ENCODE assay signal across 31 cellular contexts in genomic region chr16:19297454-19297853, GRCh38. TPM values are rescaled to one million over a fixed set of nuclear protein-coding genes. Genes with fewer than 3 reads are reported as not detected.
"Had no signal": no experiment of that assay in that cellular context is flagged by ENCODE, and none has a peak within 500 bp of the region (broad histone marks: within the 10 kb centered on the region; RNA-seq: fewer than 3 reads in every experiment).

No MANE protein-coding gene starts in this region.

- H3K4me1 ChIP-seq: adrenal gland, ascending aorta, body of pancreas, breast epithelium had no signal

- ATAC-seq: activated naive CD4-positive, alpha-beta T cell treated with anti-CD3 and anti-CD28 coated beads, Interleukin-2, amount 50 U/mL, for 72 hours; activated naive CD8-positive, alpha-beta T cell treated with anti-CD3 and anti-CD28 coated beads, Interleukin-2, amount 50 U/mL, for 24 hours; activated T-cell treated with anti-CD3 and anti-CD28 coated beads, Interleukin-2, amount 50 U/mL, for 4 hours; activated T-cell treated with anti-CD3 and anti-CD28 coated beads, Interleukin-2, amount 50 U/mL, for 72 hours; activated T-helper 17 cell treated with anti-CD3 and anti-CD28 coated beads, Interleukin-2, amount 50 U/mL, for 72 hours; body of pancreas had no signal

- DNase-seq: activated effector memory CD4-positive, alpha-beta T cell treated with anti-CD3 and anti-CD28 coated beads, Interleukin-2, amount 50 U/mL, for 16 hours; activated effector memory CD4-positive, alpha-beta T cell treated with Interleukin-2 at 50 U/mL for 16 hours; activated gamma-delta T cell; activated gamma-delta T cell treated with Interleukin-2 at 50 U/mL for 16 hours; activated naive CD4-positive, alpha-beta T cell; activated naive CD4-positive, alpha-beta T cell treated with anti-CD3 and anti-CD28 coated beads for 36 hours; activated naive CD4-positive, alpha-beta T cell treated with anti-CD3 and anti-CD28 coated beads, Interleukin-2, amount 10 ng/mL, durations not matched to agents 7 days and 5 days; activated naive CD4-positive, alpha-beta T cell treated with anti-CD3 and anti-CD28 coated beads, Interleukin-2, amount 50 U/mL, for 16 hours; activated naive CD4-positive, alpha-beta T cell treated with Interleukin-2 at 50 U/mL for 16 hours; activated naive CD8-positive, alpha-beta T cell treated with anti-CD3 and anti-CD28 coated beads for 36 hours; activated naive CD8-positive, alpha-beta T cell treated with anti-CD3 and anti-CD28 coated beads, Interleukin-2, amount 10 ng/mL, durations not matched to agents 7 days and 5 days; activated naive CD8-positive, alpha-beta T cell treated with anti-CD3 and anti-CD28 coated beads, Interleukin-2, amount 50 U/mL, for 24 hours; activated T-cell treated with anti-CD3 and anti-CD28 coated beads, Interleukin-2, amount 50 U/mL, for 24 hours; activated T-cell treated with anti-CD3 and anti-CD28 coated beads, Interleukin-2, amount 50 U/mL, for 4 hours; activated T-cell treated with anti-CD3 and anti-CD28 coated beads, Interleukin-2, amount 50 U/mL, for 48 hours; activated T-cell treated with anti-CD3 and anti-CD28 coated beads, Interleukin-2, amount 50 U/mL, for 72 hours; adrenal gland; amniotic stem cell; amygdala; anterior cingulate cortex; aorta; body of pancreas; brain microvascular endothelial cell; caudate nucleus; central memory CD4-positive, alpha-beta T cell; cerebellar nuclear complex had no signal

- H3K27ac ChIP-seq: adrenal gland, ascending aorta, body of pancreas, brain microvascular endothelial cell, breast epithelium, cardiac muscle cell had no signal

- H3K4me3 ChIP-seq: adrenal gland, ascending aorta, body of pancreas, breast epithelium, cardiac muscle cell had no signal

- H3K27me3 ChIP-seq: adrenal gland, ascending aorta, body of pancreas, brain microvascular endothelial cell, breast epithelium, cardiac muscle cell had no signal

- H3K9me3 ChIP-seq: adrenal gland, ascending aorta, body of pancreas, breast epithelium had no signal

- H3K36me3 ChIP-seq: adrenal gland, ascending aorta, brain microvascular endothelial cell, breast epithelium, cardiac muscle cell had no signal

RNA-seq across cellular contexts. Expression of gene CLEC19A, which starts 11.9 kb away (rescaled TPM):
- polyA plus RNA-seq: adrenal gland, aorta, cardiac muscle cell had no signal
